Comparison of ENCODE assay signal across 1 cellular context in genomic region chr13:29850213-29850898, GRCh38.
TF ChIP-seq lines count a peak whose summit lies in the region.

A gene with protein sequence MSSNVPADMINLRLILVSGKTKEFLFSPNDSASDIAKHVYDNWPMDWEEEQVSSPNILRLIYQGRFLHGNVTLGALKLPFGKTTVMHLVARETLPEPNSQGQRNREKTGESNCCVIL (minus strand): TSS chr13:29850617. CDS start chr13:29849538, 1,079 bp downstream.

TF ChIP-seq in K562, 482 proteins besides CTCF, POLR2A, EP300 and RAD21 (continued from another document and continues in another):
- TF ChIP-seq, protein P1, sequence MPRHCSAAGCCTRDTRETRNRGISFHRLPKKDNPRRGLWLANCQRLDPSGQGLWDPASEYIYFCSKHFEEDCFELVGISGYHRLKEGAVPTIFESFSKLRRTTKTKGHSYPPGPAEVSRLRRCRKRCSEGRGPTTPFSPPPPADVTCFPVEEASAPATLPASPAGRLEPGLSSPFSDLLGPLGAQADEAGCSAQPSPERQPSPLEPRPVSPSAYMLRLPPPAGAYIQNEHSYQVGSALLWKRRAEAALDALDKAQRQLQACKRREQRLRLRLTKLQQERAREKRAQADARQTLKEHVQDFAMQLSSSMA (CRISPR knock-in tag; IDR thresholded peaks at IDR 0.05): no peak
- no peak for TF ChIP-seq LEF1 (IDR thresholded peaks at IDR 0.05)
- no peak for TF ChIP-seq ZNF518B (CRISPR knock-in tag; IDR thresholded peaks at IDR 0.05)
- no peak for TF ChIP-seq PTBP1 (IDR thresholded peaks at IDR 0.05; ENCODE audit: low read depth, low read length)
- no peak for TF ChIP-seq ZSCAN29 (IDR thresholded peaks at IDR 0.05)
- no peak for TF ChIP-seq MXD1 (CRISPR knock-in tag; IDR thresholded peaks at IDR 0.05; ENCODE audit: borderline replicate concordance, poor library complexity, severe bottlenecking)
- no peak for TF ChIP-seq MCM5 (IDR thresholded peaks at IDR 0.05; ENCODE audit: low read depth)
- no peak for TF ChIP-seq SOX6 (IDR thresholded peaks at IDR 0.05)
- no peak for TF ChIP-seq BCLAF1 (IDR thresholded peaks at IDR 0.05; ENCODE audit: borderline replicate concordance in 1 of 2, control insufficient read depth in 1 of 2, low read depth in 2 of 2, low read length in 1 of 2)
- no peak for TF ChIP-seq DIDO1 (tag; IDR thresholded peaks at IDR 0.05; ENCODE audit: low read depth)
- TF ChIP-seq E2F5 (CRISPR knock-in tag; IDR thresholded peaks at IDR 0.05): no peak
- TF ChIP-seq ZNF124 (CRISPR knock-in tag; IDR thresholded peaks at IDR 0.05): no peak
- no peak for TF ChIP-seq ZNF41 (CRISPR knock-in tag; conservative IDR thresholded peaks at IDR 0.05)
- TF ChIP-seq, protein P2, sequence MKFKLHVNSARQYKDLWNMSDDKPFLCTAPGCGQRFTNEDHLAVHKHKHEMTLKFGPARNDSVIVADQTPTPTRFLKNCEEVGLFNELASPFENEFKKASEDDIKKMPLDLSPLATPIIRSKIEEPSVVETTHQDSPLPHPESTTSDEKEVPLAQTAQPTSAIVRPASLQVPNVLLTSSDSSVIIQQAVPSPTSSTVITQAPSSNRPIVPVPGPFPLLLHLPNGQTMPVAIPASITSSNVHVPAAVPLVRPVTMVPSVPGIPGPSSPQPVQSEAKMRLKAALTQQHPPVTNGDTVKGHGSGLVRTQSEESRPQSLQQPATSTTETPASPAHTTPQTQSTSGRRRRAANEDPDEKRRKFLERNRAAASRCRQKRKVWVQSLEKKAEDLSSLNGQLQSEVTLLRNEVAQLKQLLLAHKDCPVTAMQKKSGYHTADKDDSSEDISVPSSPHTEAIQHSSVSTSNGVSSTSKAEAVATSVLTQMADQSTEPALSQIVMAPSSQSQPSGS (CRISPR knock-in tag; IDR thresholded peaks at IDR 0.05): no peak
- TF ChIP-seq MTA2 (IDR thresholded peaks at IDR 0.05; ENCODE audit: low read depth): no peak
- no peak for TF ChIP-seq NCOA2 (IDR thresholded peaks at IDR 0.05; ENCODE audit: partially characterized antibody in 2 of 2)
- TF ChIP-seq HSF4 (CRISPR knock-in tag; IDR thresholded peaks at IDR 0.05; ENCODE audit: borderline replicate concordance): no peak
- peak in 1 of 2 experiments; percentile 70; a peak in 2 of 4 replicates for TF ChIP-seq ZNF639 (CRISPR knock-in tag; conservative IDR thresholded peaks at IDR 0.05 in 1 of 2, IDR thresholded peaks at IDR 0.05 in 1 of 2)
- no peak for TF ChIP-seq MED1 (CRISPR knock-in tag; IDR thresholded peaks at IDR 0.05; ENCODE audit: borderline replicate concordance)
- TF ChIP-seq, protein P3, sequence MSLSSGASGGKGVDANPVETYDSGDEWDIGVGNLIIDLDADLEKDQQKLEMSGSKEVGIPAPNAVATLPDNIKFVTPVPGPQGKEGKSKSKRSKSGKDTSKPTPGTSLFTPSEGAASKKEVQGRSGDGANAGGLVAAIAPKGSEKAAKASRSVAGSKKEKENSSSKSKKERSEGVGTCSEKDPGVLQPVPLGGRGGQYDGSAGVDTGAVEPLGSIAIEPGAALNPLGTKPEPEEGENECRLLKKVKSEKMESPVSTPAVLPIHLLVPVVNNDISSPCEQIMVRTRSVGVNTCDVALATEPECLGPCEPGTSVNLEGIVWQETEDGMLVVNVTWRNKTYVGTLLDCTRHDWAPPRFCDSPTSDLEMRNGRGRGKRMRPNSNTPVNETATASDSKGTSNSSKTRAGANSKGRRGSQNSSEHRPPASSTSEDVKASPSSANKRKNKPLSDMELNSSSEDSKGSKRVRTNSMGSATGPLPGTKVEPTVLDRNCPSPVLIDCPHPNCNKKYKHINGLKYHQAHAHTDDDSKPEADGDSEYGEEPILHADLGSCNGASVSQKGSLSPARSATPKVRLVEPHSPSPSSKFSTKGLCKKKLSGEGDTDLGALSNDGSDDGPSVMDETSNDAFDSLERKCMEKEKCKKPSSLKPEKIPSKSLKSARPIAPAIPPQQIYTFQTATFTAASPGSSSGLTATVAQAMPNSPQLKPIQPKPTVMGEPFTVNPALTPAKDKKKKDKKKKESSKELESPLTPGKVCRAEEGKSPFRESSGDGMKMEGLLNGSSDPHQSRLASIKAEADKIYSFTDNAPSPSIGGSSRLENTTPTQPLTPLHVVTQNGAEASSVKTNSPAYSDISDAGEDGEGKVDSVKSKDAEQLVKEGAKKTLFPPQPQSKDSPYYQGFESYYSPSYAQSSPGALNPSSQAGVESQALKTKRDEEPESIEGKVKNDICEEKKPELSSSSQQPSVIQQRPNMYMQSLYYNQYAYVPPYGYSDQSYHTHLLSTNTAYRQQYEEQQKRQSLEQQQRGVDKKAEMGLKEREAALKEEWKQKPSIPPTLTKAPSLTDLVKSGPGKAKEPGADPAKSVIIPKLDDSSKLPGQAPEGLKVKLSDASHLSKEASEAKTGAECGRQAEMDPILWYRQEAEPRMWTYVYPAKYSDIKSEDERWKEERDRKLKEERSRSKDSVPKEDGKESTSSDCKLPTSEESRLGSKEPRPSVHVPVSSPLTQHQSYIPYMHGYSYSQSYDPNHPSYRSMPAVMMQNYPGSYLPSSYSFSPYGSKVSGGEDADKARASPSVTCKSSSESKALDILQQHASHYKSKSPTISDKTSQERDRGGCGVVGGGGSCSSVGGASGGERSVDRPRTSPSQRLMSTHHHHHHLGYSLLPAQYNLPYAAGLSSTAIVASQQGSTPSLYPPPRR (CRISPR knock-in tag; IDR thresholded peaks at IDR 0.05; ENCODE audit: borderline replicate concordance): no peak
- no peak for TF ChIP-seq PHB (CRISPR knock-in tag; IDR thresholded peaks at IDR 0.05)
- TF ChIP-seq NR2C2 (CRISPR knock-in tag; IDR thresholded peaks at IDR 0.05): no peak
- peak; percentile 55; the same call in 1 of the 2 replicates for TF ChIP-seq NR2C2 (tag; IDR thresholded peaks at IDR 0.05)
- TF ChIP-seq MEIS2 (IDR thresholded peaks at IDR 0.05; ENCODE audit: partially characterized antibody): peak; percentile 66
- TF ChIP-seq CBX8 (IDR thresholded peaks at IDR 0.05; ENCODE audit: borderline replicate concordance, extremely low read depth, low read depth, low read length, poor library complexity, severe bottlenecking): no peak
- no peak for TF ChIP-seq ZNF165 (CRISPR knock-in tag; IDR thresholded peaks at IDR 0.05; ENCODE audit: borderline replicate concordance)
- no peak for TF ChIP-seq ATF4 (CRISPR knock-in tag; IDR thresholded peaks at IDR 0.05)
- TF ChIP-seq ETV6 (IDR thresholded peaks at IDR 0.05; ENCODE audit: borderline replicate concordance in 1 of 2, low read depth in 2 of 2, low read length in 1 of 2): no peak
- TF ChIP-seq ETV6 (CRISPR knock-in tag; IDR thresholded peaks at IDR 0.05; ENCODE audit: borderline replicate concordance): no peak
- no peak for TF ChIP-seq ZNF644 (tag; IDR thresholded peaks at IDR 0.05; ENCODE audit: low read depth)
- TF ChIP-seq OTX1 (CRISPR knock-in tag; IDR thresholded peaks at IDR 0.05): 0 out of 2 replicates have a peak, but pooled peaks have one; percentile 27
- TF ChIP-seq PHF20 (IDR thresholded peaks at IDR 0.05; ENCODE audit: partially characterized antibody): peak; percentile 30
- TF ChIP-seq HEY1 (CRISPR knock-in tag; IDR thresholded peaks at IDR 0.05; ENCODE audit: borderline replicate concordance): no peak
- no peak for TF ChIP-seq ZNF316 (IDR thresholded peaks at IDR 0.05)
- TF ChIP-seq NELFE (IDR thresholded peaks at IDR 0.05; ENCODE audit: insufficient read depth, insufficient read length): no peak
- no peak for TF ChIP-seq KLF16 (IDR thresholded peaks at IDR 0.05)
- no peak for TF ChIP-seq TRIM24 (IDR thresholded peaks at IDR 0.05)
- no peak for TF ChIP-seq ZNF184 (CRISPR knock-in tag; IDR thresholded peaks at IDR 0.05)
- TF ChIP-seq BCL6 (CRISPR knock-in tag; IDR thresholded peaks at IDR 0.05): no peak
- TF ChIP-seq, protein P4, sequence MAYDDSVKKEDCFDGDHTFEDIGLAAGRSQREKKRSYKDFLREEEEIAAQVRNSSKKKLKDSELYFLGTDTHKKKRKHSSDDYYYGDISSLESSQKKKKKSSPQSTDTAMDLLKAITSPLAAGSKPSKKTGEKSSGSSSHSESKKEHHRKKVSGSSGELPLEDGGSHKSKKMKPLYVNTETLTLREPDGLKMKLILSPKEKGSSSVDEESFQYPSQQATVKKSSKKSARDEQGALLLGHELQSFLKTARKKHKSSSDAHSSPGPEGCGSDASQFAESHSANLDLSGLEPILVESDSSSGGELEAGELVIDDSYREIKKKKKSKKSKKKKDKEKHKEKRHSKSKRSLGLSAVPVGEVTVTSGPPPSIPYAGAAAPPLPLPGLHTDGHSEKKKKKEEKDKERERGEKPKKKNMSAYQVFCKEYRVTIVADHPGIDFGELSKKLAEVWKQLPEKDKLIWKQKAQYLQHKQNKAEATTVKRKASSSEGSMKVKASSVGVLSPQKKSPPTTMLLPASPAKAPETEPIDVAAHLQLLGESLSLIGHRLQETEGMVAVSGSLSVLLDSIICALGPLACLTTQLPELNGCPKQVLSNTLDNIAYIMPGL (CRISPR knock-in tag; IDR thresholded peaks at IDR 0.05): no peak
- TF ChIP-seq NCOA6 (IDR thresholded peaks at IDR 0.05): no peak
- TF ChIP-seq, protein P5, sequence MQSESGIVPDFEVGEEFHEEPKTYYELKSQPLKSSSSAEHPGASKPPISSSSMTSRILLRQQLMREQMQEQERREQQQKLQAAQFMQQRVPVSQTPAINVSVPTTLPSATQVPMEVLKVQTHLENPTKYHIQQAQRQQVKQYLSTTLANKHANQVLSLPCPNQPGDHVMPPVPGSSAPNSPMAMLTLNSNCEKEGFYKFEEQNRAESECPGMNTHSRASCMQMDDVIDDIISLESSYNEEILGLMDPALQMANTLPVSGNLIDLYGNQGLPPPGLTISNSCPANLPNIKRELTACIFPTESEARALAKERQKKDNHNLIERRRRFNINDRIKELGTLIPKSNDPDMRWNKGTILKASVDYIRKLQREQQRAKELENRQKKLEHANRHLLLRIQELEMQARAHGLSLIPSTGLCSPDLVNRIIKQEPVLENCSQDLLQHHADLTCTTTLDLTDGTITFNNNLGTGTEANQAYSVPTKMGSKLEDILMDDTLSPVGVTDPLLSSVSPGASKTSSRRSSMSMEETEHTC (IDR thresholded peaks at IDR 0.05): no peak
